Comparison of ENCODE assay signal across 21 cellular contexts in the genomic region with DNA sequence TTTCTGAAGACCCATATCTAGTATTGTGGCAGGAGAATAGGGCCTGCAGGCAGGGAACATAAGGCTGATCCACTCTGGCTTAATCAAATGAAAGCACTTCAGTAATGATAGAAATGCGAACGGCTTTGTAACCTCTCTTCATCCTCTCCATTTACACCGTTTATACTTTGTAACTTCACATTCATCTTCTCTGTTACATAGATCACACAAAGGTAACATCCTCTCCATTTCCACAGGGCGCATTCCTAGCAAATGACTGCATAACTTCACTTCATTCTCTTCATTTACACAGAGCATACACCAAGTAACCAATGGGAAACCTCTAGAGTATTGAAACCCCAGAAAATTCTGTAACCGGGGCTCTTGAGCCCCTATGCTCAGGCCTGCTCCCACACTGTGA.
"Had no signal": no experiment of that assay in that cellular context is flagged by ENCODE, and none has a peak within 500 bp of the region (broad histone marks: within the 10 kb centered on the region; RNA-seq: fewer than 3 reads in every experiment).

No MANE protein-coding gene starts in this region.

- H3K36me3 Mint-ChIP-seq: activated naive CD8-positive, alpha-beta T cell treated with anti-CD3 and anti-CD28 coated beads, Interleukin-2, amount 10 ng/mL, durations not matched to agents 7 days and 5 days; immature natural killer cell; stimulated activated naive B cell treated with anti-CD40 and anti-IgM and Interleukin-4, amounts not matched to agents 10 μg/mL and 1 μg/mL and 100 μg/mL, for 72 hours had no signal

- H3K4me3 Mint-ChIP-seq: activated naive CD4-positive, alpha-beta T cell treated with anti-CD3 and anti-CD28 coated beads for 36 hours; activated naive CD8-positive, alpha-beta T cell treated with anti-CD3 and anti-CD28 coated beads, Interleukin-2, amount 10 ng/mL, durations not matched to agents 7 days and 5 days; immature natural killer cell; nephron progenitor cell; stimulated activated naive B cell treated with anti-CD40 and anti-IgM and Interleukin-4, amounts not matched to agents 10 μg/mL and 1 μg/mL and 100 μg/mL, for 72 hours had no signal

- H3K27ac Mint-ChIP-seq: activated naive CD4-positive, alpha-beta T cell treated with anti-CD3 and anti-CD28 coated beads for 36 hours; activated naive CD8-positive, alpha-beta T cell treated with anti-CD3 and anti-CD28 coated beads, Interleukin-2, amount 10 ng/mL, durations not matched to agents 7 days and 5 days; immature natural killer cell; nephron progenitor cell; stimulated activated naive B cell treated with anti-CD40 and anti-IgM and Interleukin-4, amounts not matched to agents 10 μg/mL and 1 μg/mL and 100 μg/mL, for 72 hours had no signal

- H3K4me1 Mint-ChIP-seq: activated naive CD8-positive, alpha-beta T cell treated with anti-CD3 and anti-CD28 coated beads, Interleukin-2, amount 10 ng/mL, durations not matched to agents 7 days and 5 days; immature natural killer cell; stimulated activated naive B cell treated with anti-CD40 and anti-IgM and Interleukin-4, amounts not matched to agents 10 μg/mL and 1 μg/mL and 100 μg/mL, for 72 hours had no signal

- H3K36me3 ChIP-seq: cardiac muscle cell, sigmoid colon, transverse colon had no signal

- H3K9ac ChIP-seq: parathyroid adenoma had no signal

- H3K27me3 ChIP-seq: cardiac muscle cell, sigmoid colon, transverse colon had no signal

- H3K4me1 ChIP-seq: parathyroid adenoma, sigmoid colon, transverse colon had no signal

- H2AFZ ChIP-seq: parathyroid adenoma had no signal

- H3K9me3 ChIP-seq: sigmoid colon, transverse colon had no signal

- H3K27me3 Mint-ChIP-seq: activated naive CD8-positive, alpha-beta T cell treated with anti-CD3 and anti-CD28 coated beads, Interleukin-2, amount 10 ng/mL, durations not matched to agents 7 days and 5 days had no signal

- FAIRE-seq: endometrium had no signal

- H3K4me3 ChIP-seq: cardiac muscle cell, sigmoid colon, transverse colon had no signal

- H3K79me2 ChIP-seq: parathyroid adenoma had no signal

- H3K27ac ChIP-seq: cardiac muscle cell, parathyroid adenoma, sigmoid colon, transverse colon had no signal

- ATAC-seq: left cardiac atrium; stimulated activated naive B cell treated with anti-CD40 and anti-IgM and Interleukin-4, amounts not matched to agents 10 μg/mL and 1 μg/mL and 100 μg/mL, for 72 hours had no signal

- DNase-seq: activated CD4-positive, alpha-beta T cell treated with anti-CD3 and anti-CD28 coated beads for 4 hours; activated CD4-positive, alpha-beta T cell treated with anti-CD3 and anti-CD28 coated beads, Interleukin-2, amount 50 U/mL, for 48 hours; activated CD4-positive, CD25-positive, alpha-beta regulatory T cell; activated naive CD4-positive, alpha-beta T cell treated with anti-CD3 and anti-CD28 coated beads for 36 hours; activated naive CD8-positive, alpha-beta T cell treated with anti-CD3 and anti-CD28 coated beads, Interleukin-2, amount 10 ng/mL, durations not matched to agents 7 days and 5 days; activated T-cell treated with anti-CD3 and anti-CD28 coated beads, Interleukin-2, amount 50 U/mL, for 48 hours; amniotic stem cell; erythroblast; foreskin melanocyte; immature natural killer cell; left cardiac atrium; nephron progenitor cell; nucleus accumbens; sigmoid colon; stimulated activated CD4-positive, alpha-beta T cell treated with anti-CD3 and anti-CD28 coated beads, Interleukin-2, amount 100 ng/mL, for 48 hours; stimulated activated CD8-positive, alpha-beta memory T cell treated with anti-CD3 and anti-CD28 coated beads, Interleukin-4, amount 100 ng/mL, for 48 hours; stimulated activated naive B cell treated with anti-CD40 and anti-IgM and Interleukin-4, amounts not matched to agents 10 μg/mL and 1 μg/mL and 100 μg/mL, for 72 hours; transverse colon had no signal
